ENCODE assay signal across 8 cellular contexts in the genomic region with DNA sequence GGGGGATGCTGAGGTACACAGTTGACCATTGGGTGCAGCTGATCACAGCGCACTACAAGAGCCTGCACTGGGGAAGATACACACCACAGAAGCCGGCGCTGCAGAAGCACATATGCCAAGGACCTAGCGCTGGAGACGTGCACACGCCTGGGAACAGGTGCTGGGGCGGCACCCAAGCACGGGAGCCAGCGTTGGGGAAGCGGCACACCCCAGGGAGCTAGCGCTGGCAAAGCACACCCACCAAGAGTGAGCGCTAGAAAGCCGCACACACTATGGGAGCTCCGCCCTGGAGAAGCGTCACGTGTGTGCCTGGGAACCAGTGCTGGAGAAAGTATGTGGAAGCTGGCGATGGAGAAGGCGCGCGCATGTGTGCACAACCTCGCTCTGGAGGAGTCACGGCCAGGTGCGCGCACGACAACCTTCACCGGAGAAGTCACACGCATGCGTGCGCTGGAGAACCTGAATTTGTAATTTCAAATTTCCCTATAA. TPM values are rescaled to one million over a fixed set of nuclear protein-coding genes. Genes with fewer than 3 reads are reported as not detected.
DNase-seq lines count a peak whose midpoint lies in the region; ATAC-seq, FAIRE-seq and TF ChIP-seq lines count a peak whose summit lies in the region.

No MANE protein-coding gene starts in this region.

- H2BK15ac ChIP-seq in mesendoderm (replicated peaks; ENCODE audit: low read depth) = no peak overlapping the region

- H3K27me3 ChIP-seq in Peyer's patch = no peaks in the 10 kb centered on the region
- no peaks in the 10 kb centered on the region for H3K27me3 ChIP-seq in endothelial cell of umbilical vein (ENCODE audit: control insufficient read depth in 2 of 2, insufficient read depth in 2 of 2, low read length in 2 of 2)
- H3K27me3 ChIP-seq in mesendoderm (ENCODE audit: insufficient read depth, low read length, poor library complexity) = no peaks in the 10 kb centered on the region
- H3K27me3 ChIP-seq in upper lobe of left lung = no peaks in the 10 kb centered on the region

- H3K4me3 ChIP-seq in Peyer's patch (peak overlapping the region; percentile 1 to 45 (median 30)), endothelial cell of umbilical vein (replicated peaks in 1 of 3; ENCODE audit: insufficient read depth in 1 of 3, low read depth in 1 of 3, low read length in 3 of 3) (peak overlapping the region in 2 of 3 experiments; percentile 23 to 41), mesendoderm (ENCODE audit: low read length) (no peak overlapping the region), upper lobe of left lung (peak overlapping the region in 3 of 4 donors; percentile 33 to 45 (median 44))

- H3K9me3 ChIP-seq in Peyer's patch (no peaks in the 10 kb centered on the region), endothelial cell of umbilical vein (replicated peaks; ENCODE audit: control insufficient read depth, insufficient read depth, low read length) (no peaks in the 10 kb centered on the region), upper lobe of left lung (no peaks in the 10 kb centered on the region)

- no peak overlapping the region for H2BK5ac ChIP-seq in mesendoderm (ENCODE audit: low read length)

- H3K79me1 ChIP-seq in mesendoderm (ENCODE audit: low read length) = peaks cover 6% of the 10 kb centered on the region

- TF ChIP-seq POLR2A in Peyer's patch (IDR thresholded peaks at IDR 0.05) (peak in 1 of 2 donors; percentile 38), endothelial cell of umbilical vein (IDR thresholded peaks at IDR 0.05; ENCODE audit: low read depth, low read length) (no peak), upper lobe of left lung (IDR thresholded peaks at IDR 0.05) (peak in 1 of 4 donors; percentile 27)

- no peak overlapping the region for H4K8ac ChIP-seq in mesendoderm (ENCODE audit: low read depth, low read length)

- H3K4me1 ChIP-seq in Peyer's patch (peaks cover 0 to 17% (median 0%) of the 10 kb centered on the region in 4 donors), endothelial cell of umbilical vein (ENCODE audit: control insufficient read depth, extremely low read depth, insufficient read depth, low read length) (peaks cover 13% of the 10 kb centered on the region), mesendoderm (ENCODE audit: control insufficient read depth, low read depth, low read length) (no peaks in the 10 kb centered on the region), upper lobe of left lung (peaks cover 6 to 32% (median 11%) of the 10 kb centered on the region in 4 donors)

- peak overlapping the region in 2 of 4 donors; percentile 13 to 50 for H3K27ac ChIP-seq in Peyer's patch
- no peak overlapping the region for H3K27ac ChIP-seq in endothelial cell of umbilical vein (ENCODE audit: insufficient read depth, low read depth, low read length)
- H3K27ac ChIP-seq in mesendoderm (ENCODE audit: low read depth, low read length) = no peak overlapping the region
- H3K27ac ChIP-seq in upper lobe of left lung = no peak overlapping the region

- H2AK5ac ChIP-seq in mesendoderm (ENCODE audit: low read length) = no peak overlapping the region

- CTCF ChIA-PET in endothelial cell of umbilical vein (lab: Charles Lee) = interaction anchor here (0.8 to 1.1 kb wide), 3 partner anchors 23 to 145 kb away, joined by 3 to 5 read pairs (median 4); no protein-coding TSS in a partner anchor

- FAIRE-seq in endothelial cell of umbilical vein (lab: Jason Lieb, UNC) = peak; percentile 74

- H4K5ac ChIP-seq in mesendoderm (ENCODE audit: low read length) = no peak overlapping the region

- H3K23ac ChIP-seq in mesendoderm (ENCODE audit: low read length) = no peak overlapping the region

- H3K79me2 ChIP-seq in endothelial cell of umbilical vein (ENCODE audit: control insufficient read depth, insufficient read depth, low read length) (peaks cover 2% of the 10 kb centered on the region), mesendoderm (ENCODE audit: control insufficient read depth, insufficient read depth, low read length) (peaks cover 1% of the 10 kb centered on the region)

- no peak overlapping the region for H3K9ac ChIP-seq in endothelial cell of umbilical vein (replicated peaks; ENCODE audit: extremely low read depth, insufficient read depth, low read length)
- H3K9ac ChIP-seq in mesendoderm (ENCODE audit: low read length) = peak overlapping the region; percentile 6

- WGBS in mesendoderm (ENCODE audit: extremely low coverage, insufficient coverage, low lambda C conversion rate) = no CpG with 5 or more reads among the region's 29 CpGs
- WGBS in upper lobe of left lung, 2 donors = 36 to 82% methylated on average over 12 to 28 of the region's 29 CpGs

- peak overlapping the region; percentile 73 for H2AFZ ChIP-seq in endothelial cell of umbilical vein (ENCODE audit: low read depth, low read length)

- POLR2A ChIA-PET in endothelial cell of umbilical vein (lab: Charles Lee) = no interaction called here

- H3K36me3 ChIP-seq in Peyer's patch (no peaks in the 10 kb centered on the region), endothelial cell of umbilical vein (ENCODE audit: control insufficient read depth in 2 of 2, extremely low read depth in 1 of 2, insufficient read depth in 2 of 2, low read length in 2 of 2) (no peaks in the 10 kb centered on the region), mesendoderm (ENCODE audit: control insufficient read depth, insufficient read depth, low read length) (no peaks in the 10 kb centered on the region), upper lobe of left lung (no peaks in the 10 kb centered on the region)

- H3K56ac ChIP-seq in mesendoderm (ENCODE audit: low read length) = peak overlapping the region; percentile 50

- TF ChIP-seq CTCF in Peyer's patch (IDR thresholded peaks at IDR 0.05) (no peak), endothelial cell of umbilical vein (IDR thresholded peaks at IDR 0.05; ENCODE audit: extremely low read depth in 1 of 2, insufficient read depth in 1 of 2, low read depth in 1 of 2, low read length in 2 of 2) (no peak), upper lobe of left lung (IDR thresholded peaks at IDR 0.05) (no peak)

- H4K20me1 ChIP-seq in endothelial cell of umbilical vein (replicated peaks; ENCODE audit: control insufficient read depth, extremely low read depth, insufficient read depth, low read length) = no peaks in the 10 kb centered on the region

- no peak overlapping the region for H3K18ac ChIP-seq in mesendoderm (ENCODE audit: low read length)

- no peak for TF ChIP-seq EP300 in upper lobe of left lung (IDR thresholded peaks at IDR 0.05)

- H3K4ac ChIP-seq in mesendoderm (ENCODE audit: low read depth, low read length) = no peak overlapping the region

- BruUV-seq in endothelial cell of umbilical vein (replicated peaks; lab: Mats Ljungman, UMichigan) = no TSS peak

- dilution Hi-C loops in endothelial cell of umbilical vein (cut with MboI; ENCODE audit: extremely low pct_ligation_motif_present, low sequenced_read_pairs) = no loop called here

- H3K4me2 ChIP-seq in endothelial cell of umbilical vein (ENCODE audit: insufficient read depth, low read length) = peak overlapping the region; percentile 56
- H3K4me2 ChIP-seq in mesendoderm (ENCODE audit: low read length) = no peak overlapping the region

- H3K9me1 ChIP-seq in endothelial cell of umbilical vein (replicated peaks; ENCODE audit: control insufficient read depth, extremely low read depth, insufficient read depth, low read length) = no peaks in the 10 kb centered on the region

- H2BK120ac ChIP-seq in mesendoderm (ENCODE audit: low read depth, low read length) = no peak overlapping the region

- ATAC-seq in upper lobe of left lung (ENCODE audit: low FRiP score in 2 of 2) (peak; percentile 9 to 74), GM21529 (IDR thresholded peaks at IDR 0.05; ENCODE audit: unreplicated experiment) (no peak)

- DNase-seq in Ammon's horn (ENCODE audit: low spot score) (peak; percentile 71), HPDE6-E6E7 (ENCODE audit: extremely low spot score) (peak; percentile 60), Peyer's patch (peak; percentile 20 to 87 (median 87)), endothelial cell of umbilical vein (ENCODE audit: low read depth, low spot score) (peak; percentile 57), mesendoderm (peak; percentile 54), upper lobe of left lung (peak; percentile 74 to 89), activated gamma-delta T cell (lab: John Stamatoyannopoulos, UW) (no peak)

- intact Hi-C loops in endothelial cell of umbilical vein (cut with micrococcal nuclease) = loop anchor here (10.0 kb wide), 1 partner anchor 822 kb away; no protein-coding TSS in a partner anchor

TF ChIP-seq in endothelial cell of umbilical vein, 7 proteins besides CTCF, POLR2A, EP300 and RAD21:
- no peak for TF ChIP-seq EZH2 (IDR thresholded peaks at IDR 0.05; ENCODE audit: borderline replicate concordance, low read depth, low read length, severe bottlenecking)
- TF ChIP-seq, protein P1, sequence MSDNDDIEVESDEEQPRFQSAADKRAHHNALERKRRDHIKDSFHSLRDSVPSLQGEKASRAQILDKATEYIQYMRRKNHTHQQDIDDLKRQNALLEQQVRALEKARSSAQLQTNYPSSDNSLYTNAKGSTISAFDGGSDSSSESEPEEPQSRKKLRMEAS (IDR thresholded peaks at IDR 0.05; ENCODE audit: insufficient read depth, insufficient read length) = peak; percentile 58
TF ChIP-seq in endothelial cell of umbilical vein: peak in this region for 1.

RNA-seq across cellular contexts. Expression of a gene that starts 4.5 kb away (rescaled TPM):
- total RNA-seq in Peyer's patch (10 to 100 TPM; 13.8 to 32.2 (median 21.4) TPM), endothelial cell of umbilical vein (13.1 and 14.0 TPM in 2 replicates), upper lobe of left lung (10 to 100 TPM in 3 of 6 donors, 1 to 10 TPM in 3; 6.7 to 27.2 (median 10.8) TPM)
- 4.6 and 5.7 TPM in 2 replicates for polyA plus RNA-seq in endothelial cell of umbilical vein
- 6.0 and 6.1 TPM in 2 replicates for polyA plus RNA-seq in endothelial cell of umbilical vein (2011; cell fraction: cytosol; rRNA removed)
- polyA plus RNA-seq in endothelial cell of umbilical vein (2011; cell fraction: nucleus; rRNA removed) = 13.7 and 15.7 TPM in 2 replicates
- polyA plus RNA-seq in endothelial cell of umbilical vein (2012) = 8.1 and 9.4 TPM in 2 replicates
- 11.4 and 14.7 TPM in 2 replicates for polyA minus RNA-seq in endothelial cell of umbilical vein
- 15.4 TPM for polyA minus RNA-seq in endothelial cell of umbilical vein (2011; cell fraction: cytosol; rRNA and poly(A)+ RNA removed)
- 19.5 and 31.6 TPM in 2 replicates for polyA minus RNA-seq in endothelial cell of umbilical vein (2011; cell fraction: nucleus; rRNA and poly(A)+ RNA removed)
- polyA plus RNA-seq in mesendoderm (2013, experiment 1 of 2) = 8.1 TPM
- polyA plus RNA-seq in mesendoderm (2013, experiment 2 of 2) = 7.9 TPM
